1 cellular context compared by ENCODE assay signal in genomic region chr22:50220603-50221409, GRCh38.
TF ChIP-seq lines count a peak whose summit lies in the region.

No MANE protein-coding gene starts in this region.

TF ChIP-seq in HepG2, 621 proteins besides CTCF, POLR2A, EP300 and RAD21:
- TF ChIP-seq RBM22 (optimal IDR thresholded peaks at IDR 0.05; ENCODE audit: low read length) (peak; percentile 0), POLR2G (IDR thresholded peaks at IDR 0.05; ENCODE audit: low read depth, low read length) (0 out of 2 replicates have a peak, but pooled peaks have one; percentile 22), SATB2 (CRISPR knock-in tag; IDR thresholded peaks at IDR 0.05) (no peak)
TF ChIP-seq in HepG2: peak in this region for 2.
